1 cellular context compared by ENCODE assay signal in the genomic region with DNA sequence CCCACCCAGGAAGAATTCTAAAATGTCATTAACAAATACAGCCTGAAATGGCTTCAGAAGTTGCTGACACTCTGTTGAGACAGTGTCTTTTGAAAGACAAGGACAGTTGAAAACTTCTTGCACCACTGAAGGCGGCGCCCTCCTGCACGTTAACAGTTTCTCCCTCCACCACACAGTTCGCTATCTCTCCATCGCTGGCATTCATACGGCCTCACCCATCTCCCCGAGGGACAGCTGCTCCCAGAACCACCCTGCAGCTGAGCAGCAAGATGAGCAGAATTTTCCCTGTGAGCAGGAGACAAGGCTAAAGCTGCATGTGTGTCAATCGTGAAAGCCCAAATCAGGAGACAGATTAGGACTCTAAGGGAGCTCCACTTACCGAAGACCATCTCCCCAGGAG.
TF ChIP-seq lines count a peak whose summit lies in the region.

No MANE protein-coding gene starts in this region.

TF ChIP-seq in K562, 482 proteins besides CTCF, POLR2A, EP300 and RAD21 (continued from another document):
- TF ChIP-seq RB1 (IDR thresholded peaks at IDR 0.05; ENCODE audit: low read depth), result peak; percentile 25; the same call in 1 of the 2 replicates
- peak; percentile 28; the same call in 1 of the 2 replicates for TF ChIP-seq LEF1 (IDR thresholded peaks at IDR 0.05)
- TF ChIP-seq, protein P1, sequence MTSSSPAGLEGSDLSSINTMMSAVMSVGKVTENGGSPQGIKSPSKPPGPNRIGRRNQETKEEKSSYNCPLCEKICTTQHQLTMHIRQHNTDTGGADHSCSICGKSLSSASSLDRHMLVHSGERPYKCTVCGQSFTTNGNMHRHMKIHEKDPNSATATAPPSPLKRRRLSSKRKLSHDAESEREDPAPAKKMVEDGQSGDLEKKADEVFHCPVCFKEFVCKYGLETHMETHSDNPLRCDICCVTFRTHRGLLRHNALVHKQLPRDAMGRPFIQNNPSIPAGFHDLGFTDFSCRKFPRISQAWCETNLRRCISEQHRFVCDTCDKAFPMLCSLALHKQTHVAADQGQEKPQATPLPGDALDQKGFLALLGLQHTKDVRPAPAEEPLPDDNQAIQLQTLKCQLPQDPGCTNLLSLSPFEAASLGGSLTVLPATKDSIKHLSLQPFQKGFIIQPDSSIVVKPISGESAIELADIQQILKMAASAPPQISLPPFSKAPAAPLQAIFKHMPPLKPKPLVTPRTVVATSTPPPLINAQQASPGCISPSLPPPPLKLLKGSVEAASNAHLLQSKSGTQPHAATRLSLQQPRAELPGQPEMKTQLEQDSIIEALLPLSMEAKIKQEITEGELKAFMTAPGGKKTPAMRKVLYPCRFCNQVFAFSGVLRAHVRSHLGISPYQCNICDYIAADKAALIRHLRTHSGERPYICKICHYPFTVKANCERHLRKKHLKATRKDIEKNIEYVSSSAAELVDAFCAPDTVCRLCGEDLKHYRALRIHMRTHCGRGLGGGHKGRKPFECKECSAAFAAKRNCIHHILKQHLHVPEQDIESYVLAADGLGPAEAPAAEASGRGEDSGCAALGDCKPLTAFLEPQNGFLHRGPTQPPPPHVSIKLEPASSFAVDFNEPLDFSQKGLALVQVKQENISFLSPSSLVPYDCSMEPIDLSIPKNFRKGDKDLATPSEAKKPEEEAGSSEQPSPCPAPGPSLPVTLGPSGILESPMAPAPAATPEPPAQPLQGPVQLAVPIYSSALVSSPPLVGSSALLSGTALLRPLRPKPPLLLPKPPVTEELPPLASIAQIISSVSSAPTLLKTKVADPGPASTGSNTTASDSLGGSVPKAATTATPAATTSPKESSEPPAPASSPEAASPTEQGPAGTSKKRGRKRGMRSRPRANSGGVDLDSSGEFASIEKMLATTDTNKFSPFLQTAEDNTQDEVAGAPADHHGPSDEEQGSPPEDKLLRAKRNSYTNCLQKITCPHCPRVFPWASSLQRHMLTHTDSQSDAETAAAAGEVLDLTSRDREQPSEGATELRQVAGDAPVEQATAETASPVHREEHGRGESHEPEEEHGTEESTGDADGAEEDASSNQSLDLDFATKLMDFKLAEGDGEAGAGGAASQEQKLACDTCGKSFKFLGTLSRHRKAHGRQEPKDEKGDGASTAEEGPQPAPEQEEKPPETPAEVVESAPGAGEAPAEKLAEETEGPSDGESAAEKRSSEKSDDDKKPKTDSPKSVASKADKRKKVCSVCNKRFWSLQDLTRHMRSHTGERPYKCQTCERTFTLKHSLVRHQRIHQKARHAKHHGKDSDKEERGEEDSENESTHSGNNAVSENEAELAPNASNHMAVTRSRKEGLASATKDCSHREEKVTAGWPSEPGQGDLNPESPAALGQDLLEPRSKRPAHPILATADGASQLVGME (CRISPR knock-in tag; IDR thresholded peaks at IDR 0.05), result peak; percentile 85; the same call in 1 of the 2 replicates
- TF ChIP-seq SMARCB1 (IDR thresholded peaks at IDR 0.05; ENCODE audit: insufficient read length, low read depth), result no peak
- TF ChIP-seq SAP30 (IDR thresholded peaks at IDR 0.05; ENCODE audit: borderline replicate concordance, insufficient read depth, low read depth, low read length, poor library complexity, severe bottlenecking), result no peak
- TF ChIP-seq ELF2 (CRISPR knock-in tag; IDR thresholded peaks at IDR 0.05), result 0 out of 2 replicates have a peak, but pooled peaks have one; percentile 55
- 0 out of 2 replicates have a peak, but pooled peaks have one; percentile 31 for TF ChIP-seq ARID2 (IDR thresholded peaks at IDR 0.05)
- peak; percentile 55 for TF ChIP-seq ARID1B (IDR thresholded peaks at IDR 0.05)
- no peak for TF ChIP-seq ZNF24 (IDR thresholded peaks at IDR 0.05)
- TF ChIP-seq, protein P2, sequence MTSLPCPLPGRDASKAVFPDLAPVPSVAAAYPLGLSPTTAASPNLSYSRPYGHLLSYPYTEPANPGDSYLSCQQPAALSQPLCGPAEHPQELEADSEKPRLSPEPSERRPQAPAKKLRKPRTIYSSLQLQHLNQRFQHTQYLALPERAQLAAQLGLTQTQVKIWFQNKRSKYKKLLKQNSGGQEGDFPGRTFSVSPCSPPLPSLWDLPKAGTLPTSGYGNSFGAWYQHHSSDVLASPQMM (CRISPR knock-in tag; IDR thresholded peaks at IDR 0.05), result no peak
- no peak for TF ChIP-seq ZNF140 (CRISPR knock-in tag; IDR thresholded peaks at IDR 0.05)
- TF ChIP-seq ZNF584 (CRISPR knock-in tag; IDR thresholded peaks at IDR 0.05; ENCODE audit: low read depth), result no peak
- no peak for TF ChIP-seq KAT7 (CRISPR knock-in tag; IDR thresholded peaks at IDR 0.05; ENCODE audit: borderline replicate concordance)
- TF ChIP-seq, protein P3, sequence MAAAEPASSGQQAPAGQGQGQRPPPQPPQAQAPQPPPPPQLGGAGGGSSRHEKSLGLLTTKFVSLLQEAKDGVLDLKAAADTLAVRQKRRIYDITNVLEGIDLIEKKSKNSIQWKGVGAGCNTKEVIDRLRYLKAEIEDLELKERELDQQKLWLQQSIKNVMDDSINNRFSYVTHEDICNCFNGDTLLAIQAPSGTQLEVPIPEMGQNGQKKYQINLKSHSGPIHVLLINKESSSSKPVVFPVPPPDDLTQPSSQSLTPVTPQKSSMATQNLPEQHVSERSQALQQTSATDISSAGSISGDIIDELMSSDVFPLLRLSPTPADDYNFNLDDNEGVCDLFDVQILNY (CRISPR knock-in tag; IDR thresholded peaks at IDR 0.05), result no peak
- no peak for TF ChIP-seq TAF7 (tag; IDR thresholded peaks at IDR 0.05)
- no peak for TF ChIP-seq RBM22 (IDR thresholded peaks at IDR 0.05; ENCODE audit: low read depth, low read length, poor library complexity, severe bottlenecking)
- TF ChIP-seq, protein P4, sequence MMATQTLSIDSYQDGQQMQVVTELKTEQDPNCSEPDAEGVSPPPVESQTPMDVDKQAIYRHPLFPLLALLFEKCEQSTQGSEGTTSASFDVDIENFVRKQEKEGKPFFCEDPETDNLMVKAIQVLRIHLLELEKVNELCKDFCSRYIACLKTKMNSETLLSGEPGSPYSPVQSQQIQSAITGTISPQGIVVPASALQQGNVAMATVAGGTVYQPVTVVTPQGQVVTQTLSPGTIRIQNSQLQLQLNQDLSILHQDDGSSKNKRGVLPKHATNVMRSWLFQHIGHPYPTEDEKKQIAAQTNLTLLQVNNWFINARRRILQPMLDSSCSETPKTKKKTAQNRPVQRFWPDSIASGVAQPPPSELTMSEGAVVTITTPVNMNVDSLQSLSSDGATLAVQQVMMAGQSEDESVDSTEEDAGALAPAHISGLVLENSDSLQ (IDR thresholded peaks at IDR 0.05), result peak; percentile 59; the same call in 1 of the 2 replicates
- no peak for TF ChIP-seq BMI1 (IDR thresholded peaks at IDR 0.05; ENCODE audit: low read length)
